Comparison of ENCODE assay signal across 9 cellular contexts in the genomic region with DNA sequence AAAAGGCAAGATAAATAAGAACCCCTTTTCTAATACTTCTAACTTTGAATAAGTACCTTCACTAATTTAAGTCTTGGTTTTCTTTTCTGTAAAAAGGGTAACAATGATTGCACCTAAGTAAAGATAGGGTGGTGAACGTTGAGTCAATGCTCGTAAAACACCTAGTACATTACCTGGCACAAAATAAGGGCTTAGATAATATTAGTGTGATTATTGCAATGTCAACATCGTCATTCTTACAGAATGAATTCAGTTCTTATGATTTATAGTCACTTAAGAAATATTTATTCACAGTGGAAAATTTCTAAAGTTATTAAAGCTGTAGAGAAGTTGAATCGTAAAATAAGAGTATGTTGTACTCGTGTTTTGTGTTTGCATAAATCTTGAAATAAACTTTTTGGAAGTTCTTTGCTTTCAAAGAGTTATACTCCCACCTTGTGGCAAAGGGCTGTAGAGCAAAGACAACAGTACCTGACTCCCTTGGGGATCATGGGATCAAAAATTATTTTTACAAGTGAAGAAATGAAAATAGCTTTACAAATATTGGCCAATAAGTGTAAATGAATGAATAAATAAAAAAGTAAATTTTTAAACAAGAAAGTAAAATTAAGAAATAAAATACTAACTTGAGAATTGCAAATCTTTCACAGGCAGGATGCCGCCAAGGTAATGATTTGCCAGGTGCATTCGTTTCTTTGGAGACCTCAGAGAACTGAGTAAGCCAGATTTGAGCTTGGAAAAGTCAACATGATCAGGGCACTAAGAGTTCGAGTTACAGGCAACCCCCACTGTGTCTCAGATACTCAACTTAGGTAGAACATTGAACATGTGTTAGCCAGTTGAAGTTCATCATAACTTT.
DNase-seq lines count a peak whose midpoint lies in the region; ATAC-seq and TF ChIP-seq lines count a peak whose summit lies in the region.
"Had no signal": no experiment of that assay in that cellular context is flagged by ENCODE, and none has a peak within 500 bp of the region (broad histone marks: within the 10 kb centered on the region; RNA-seq: fewer than 3 reads in every experiment).

No MANE protein-coding gene starts in this region.

- no peaks in the 10 kb centered on the region for H3K9me3 Mint-ChIP-seq in WTC11

- H3K27me3 Mint-ChIP-seq in WTC11 (ENCODE audit: low read depth) (no peaks in the 10 kb centered on the region), T-helper 17 cell (no peaks in the 10 kb centered on the region)

- CTCF ChIA-PET in WTC11 (lab: Charles Lee) = interaction anchor here (0.6 to 1.4 kb wide), 4 partner anchors 125 to 1245 kb away, joined by 3 to 5 read pairs (median 3); no protein-coding TSS in a partner anchor

- no peak overlapping the region for H3K27ac Mint-ChIP-seq in WTC11
- no peak overlapping the region for H3K27ac Mint-ChIP-seq in T-helper 17 cell

- POLR2A ChIA-PET in WTC11 (lab: Charles Lee) = no interaction called here

- H3K36me3 Mint-ChIP-seq in WTC11 (no peaks in the 10 kb centered on the region), T-helper 17 cell (ENCODE audit: low read depth) (no peaks in the 10 kb centered on the region)

- DNase-seq in NCI-H1092 treated with DMSO at 0.1 percent for 48 hours (lab: John Stamatoyannopoulos, UW) = peak; percentile 41
- DNase-seq in NCI-H1092 (lab: John Stamatoyannopoulos, UW) = no peak
- peak; percentile 69 to 76 for DNase-seq in NCI-H2081 (lab: John Stamatoyannopoulos, UW)
- DNase-seq in WTC11 (ENCODE audit: low spot score) = no peak
- peak; percentile 67 for DNase-seq in kidney glomerular epithelial cell (lab: John Stamatoyannopoulos, UW)
- DNase-seq in T-helper 17 cell = no peak

- H3K4me3 Mint-ChIP-seq in WTC11 (no peak overlapping the region), T-helper 17 cell (no peak overlapping the region)

- no peak for ATAC-seq in WTC11
- ATAC-seq in HG02852 (IDR thresholded peaks at IDR 0.05; ENCODE audit: unreplicated experiment) = no peak
- no peak for ATAC-seq in T-helper 17 cell
- no peak for ATAC-seq in GM19023 (IDR thresholded peaks at IDR 0.05; ENCODE audit: unreplicated experiment)

- no peaks in the 10 kb centered on the region for H3K9me3 ChIP-seq in T-helper 17 cell (ENCODE audit: control insufficient read depth, low read length, poor library complexity, severe bottlenecking)
- H3K9me3 ChIP-seq: BLaER1 had no signal

- TF ChIP-seq CTCF in WTC11 (IDR thresholded peaks at IDR 0.05) = peak; percentile 43; the same call in 1 of the 2 replicates

- H3K4me1 Mint-ChIP-seq in WTC11 (no peaks in the 10 kb centered on the region), T-helper 17 cell (no peaks in the 10 kb centered on the region)

TF ChIP-seq in WTC11, 78 proteins besides CTCF, POLR2A, EP300 and RAD21 (continues in another document):
- TF ChIP-seq ZNF532 (CRISPR knock-in tag; IDR thresholded peaks at IDR 0.05; ENCODE audit: borderline replicate concordance) (no peak), ZNF396 (CRISPR knock-in tag; IDR thresholded peaks at IDR 0.05; ENCODE audit: borderline replicate concordance) (no peak), ZNF416 (CRISPR knock-in tag; IDR thresholded peaks at IDR 0.05) (no peak), ZNF219 (CRISPR knock-in tag; IDR thresholded peaks at IDR 0.05; ENCODE audit: borderline replicate concordance) (no peak), ZNF263 (CRISPR knock-in tag; IDR thresholded peaks at IDR 0.05; ENCODE audit: low read depth) (no peak)
- TF ChIP-seq, protein P1, sequence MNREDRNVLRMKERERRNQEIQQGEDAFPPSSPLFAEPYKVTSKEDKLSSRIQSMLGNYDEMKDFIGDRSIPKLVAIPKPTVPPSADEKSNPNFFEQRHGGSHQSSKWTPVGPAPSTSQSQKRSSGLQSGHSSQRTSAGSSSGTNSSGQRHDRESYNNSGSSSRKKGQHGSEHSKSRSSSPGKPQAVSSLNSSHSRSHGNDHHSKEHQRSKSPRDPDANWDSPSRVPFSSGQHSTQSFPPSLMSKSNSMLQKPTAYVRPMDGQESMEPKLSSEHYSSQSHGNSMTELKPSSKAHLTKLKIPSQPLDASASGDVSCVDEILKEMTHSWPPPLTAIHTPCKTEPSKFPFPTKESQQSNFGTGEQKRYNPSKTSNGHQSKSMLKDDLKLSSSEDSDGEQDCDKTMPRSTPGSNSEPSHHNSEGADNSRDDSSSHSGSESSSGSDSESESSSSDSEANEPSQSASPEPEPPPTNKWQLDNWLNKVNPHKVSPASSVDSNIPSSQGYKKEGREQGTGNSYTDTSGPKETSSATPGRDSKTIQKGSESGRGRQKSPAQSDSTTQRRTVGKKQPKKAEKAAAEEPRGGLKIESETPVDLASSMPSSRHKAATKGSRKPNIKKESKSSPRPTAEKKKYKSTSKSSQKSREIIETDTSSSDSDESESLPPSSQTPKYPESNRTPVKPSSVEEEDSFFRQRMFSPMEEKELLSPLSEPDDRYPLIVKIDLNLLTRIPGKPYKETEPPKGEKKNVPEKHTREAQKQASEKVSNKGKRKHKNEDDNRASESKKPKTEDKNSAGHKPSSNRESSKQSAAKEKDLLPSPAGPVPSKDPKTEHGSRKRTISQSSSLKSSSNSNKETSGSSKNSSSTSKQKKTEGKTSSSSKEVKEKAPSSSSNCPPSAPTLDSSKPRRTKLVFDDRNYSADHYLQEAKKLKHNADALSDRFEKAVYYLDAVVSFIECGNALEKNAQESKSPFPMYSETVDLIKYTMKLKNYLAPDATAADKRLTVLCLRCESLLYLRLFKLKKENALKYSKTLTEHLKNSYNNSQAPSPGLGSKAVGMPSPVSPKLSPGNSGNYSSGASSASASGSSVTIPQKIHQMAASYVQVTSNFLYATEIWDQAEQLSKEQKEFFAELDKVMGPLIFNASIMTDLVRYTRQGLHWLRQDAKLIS (CRISPR knock-in tag; IDR thresholded peaks at IDR 0.05; ENCODE audit: borderline replicate concordance) = no peak
- TF ChIP-seq, protein P2, sequence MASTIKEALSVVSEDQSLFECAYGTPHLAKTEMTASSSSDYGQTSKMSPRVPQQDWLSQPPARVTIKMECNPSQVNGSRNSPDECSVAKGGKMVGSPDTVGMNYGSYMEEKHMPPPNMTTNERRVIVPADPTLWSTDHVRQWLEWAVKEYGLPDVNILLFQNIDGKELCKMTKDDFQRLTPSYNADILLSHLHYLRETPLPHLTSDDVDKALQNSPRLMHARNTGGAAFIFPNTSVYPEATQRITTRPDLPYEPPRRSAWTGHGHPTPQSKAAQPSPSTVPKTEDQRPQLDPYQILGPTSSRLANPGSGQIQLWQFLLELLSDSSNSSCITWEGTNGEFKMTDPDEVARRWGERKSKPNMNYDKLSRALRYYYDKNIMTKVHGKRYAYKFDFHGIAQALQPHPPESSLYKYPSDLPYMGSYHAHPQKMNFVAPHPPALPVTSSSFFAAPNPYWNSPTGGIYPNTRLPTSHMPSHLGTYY (CRISPR knock-in tag; IDR thresholded peaks at IDR 0.05) = no peak

Comparison
In these comparisons a context has a peak if more than half of its experiments do, and no peak if none do; other contexts are left out.
1. DNase-seq: peak in NCI-H1092 treated with DMSO at 0.1 percent for 48 hours (single experiment), NCI-H2081 (2 of 2) and kidney glomerular epithelial cell (single experiment); none in NCI-H1092 (single experiment), WTC11 (single experiment) and T-helper 17 cell (0 of 3).